8 cellular contexts compared by ENCODE assay signal in genomic region chr5:74934949-74935751, GRCh38.
DNase-seq lines count a peak whose midpoint lies in the region; ATAC-seq and TF ChIP-seq lines count a peak whose summit lies in the region.

No MANE protein-coding gene starts in this region.

- H3F3A ChIP-seq in neural progenitor cell (ENCODE audit: low read depth) = peaks cover 27% of the 10 kb centered on the region

- H3K27me3 Mint-ChIP-seq in MCF 10A (ENCODE audit: insufficient read depth, unreplicated experiment) (no peaks in the 10 kb centered on the region), neural progenitor cell (ENCODE audit: insufficient read depth, low read depth) (peaks cover 5% of the 10 kb centered on the region)
- no peaks in the 10 kb centered on the region for H3K27me3 Mint-ChIP-seq in T-helper 1 cell treated with Interleukin-12 subunit alpha and Interleukin-12 subunit beta and Interleukin-4 antibody, amounts not matched to agents 30 μg/mL and 1 μg/mL, for 36 hours (ENCODE audit: low read depth)

- H3K9ac ChIP-seq in neural progenitor cell = no peak overlapping the region

- H3K4me3 ChIP-seq in breast epithelium = no peak overlapping the region
- H3K4me3 ChIP-seq in dorsolateral prefrontal cortex = peak overlapping the region in 2 of 59 donors; percentile 9 to 26
- H3K4me3 ChIP-seq in neural progenitor cell = no peak overlapping the region

- H3K4me1 ChIP-seq in breast epithelium (no peaks in the 10 kb centered on the region), neural progenitor cell (peaks cover 23% of the 10 kb centered on the region)

- H4K20me1 ChIP-seq in neural progenitor cell (ENCODE audit: low read depth) = no peaks in the 10 kb centered on the region

- CTCF ChIA-PET in MCF 10A (lab: Yijun Ruan, JAX) = interaction anchor here (0.5 to 2.1 kb wide), 7 partner anchors 10 to 1398 kb away, joined by 3 to 9 read pairs (median 3); no protein-coding TSS in a partner anchor

- H3K4me3 Mint-ChIP-seq in MCF 10A (ENCODE audit: unreplicated experiment) (no peak overlapping the region), neural progenitor cell (no peak overlapping the region)
- peak overlapping the region; percentile 64 for H3K4me3 Mint-ChIP-seq in T-helper 1 cell treated with Interleukin-12 subunit alpha and Interleukin-12 subunit beta and Interleukin-4 antibody, amounts not matched to agents 30 μg/mL and 1 μg/mL, for 36 hours

- peak overlapping the region; percentile 21 for H3K4me2 ChIP-seq in neural progenitor cell

- no peak overlapping the region for H2AFZ ChIP-seq in neural progenitor cell (replicated peaks)

- intact Hi-C loops in MCF 10A (cut with micrococcal nuclease) = no loop called here
- intact Hi-C loops in breast epithelium (cut with DNase I; ENCODE audit: low total_unique reads) = no loop called here
- intact Hi-C loops in dorsolateral prefrontal cortex (cut with DNase I) = loop anchor here in 1 of 2 donors (10.0 kb wide), 1 partner anchor 300 kb away; the partner anchor contains the start of gene ANKRD31

- POLR2A ChIA-PET in MCF 10A (lab: Yijun Ruan, JAX) = no interaction called here

- BruUV-seq in MCF 10A (replicated peaks; lab: Mats Ljungman, UMichigan) = no TSS peak

- no peaks in the 10 kb centered on the region for H3K9me3 Mint-ChIP-seq in MCF 10A (ENCODE audit: unreplicated experiment)
- H3K9me3 Mint-ChIP-seq in T-helper 1 cell treated with Interleukin-12 subunit alpha and Interleukin-12 subunit beta and Interleukin-4 antibody, amounts not matched to agents 30 μg/mL and 1 μg/mL, for 36 hours = no peaks in the 10 kb centered on the region
- H3K9me3 Mint-ChIP-seq in neural progenitor cell = peaks cover 27% of the 10 kb centered on the region

- H3K9me3 ChIP-seq in breast epithelium = no peaks in the 10 kb centered on the region
- no peaks in the 10 kb centered on the region for H3K9me3 ChIP-seq in neural progenitor cell (ENCODE audit: low read depth)

- H3K27ac Mint-ChIP-seq in MCF 10A (ENCODE audit: low read depth, unreplicated experiment) (no peak overlapping the region), neural progenitor cell (peak overlapping the region; percentile 9)
- H3K27ac Mint-ChIP-seq in T-helper 1 cell treated with Interleukin-12 subunit alpha and Interleukin-12 subunit beta and Interleukin-4 antibody, amounts not matched to agents 30 μg/mL and 1 μg/mL, for 36 hours = peak overlapping the region; percentile 82

- TF ChIP-seq POLR2A in breast epithelium (IDR thresholded peaks at IDR 0.05) = no peak

- H3K36me3 Mint-ChIP-seq in MCF 10A (ENCODE audit: insufficient read depth, unreplicated experiment) (no peaks in the 10 kb centered on the region), neural progenitor cell (peaks cover 1% of the 10 kb centered on the region)
- no peaks in the 10 kb centered on the region for H3K36me3 Mint-ChIP-seq in T-helper 1 cell treated with Interleukin-12 subunit alpha and Interleukin-12 subunit beta and Interleukin-4 antibody, amounts not matched to agents 30 μg/mL and 1 μg/mL, for 36 hours (ENCODE audit: low read depth)

- H3K27me3 ChIP-seq in breast epithelium (no peaks in the 10 kb centered on the region), dorsolateral prefrontal cortex (peaks cover 0 to 19% (median 0%) of the 10 kb centered on the region in 45 donors), neural progenitor cell (no peaks in the 10 kb centered on the region)

- H3K79me2 ChIP-seq in neural progenitor cell (ENCODE audit: low read depth) = no peaks in the 10 kb centered on the region

- H3K27ac ChIP-seq in breast epithelium (peak overlapping the region in 1 of 2 donors; percentile 20), dorsolateral prefrontal cortex (no peak overlapping the region), neural progenitor cell (no peak overlapping the region)

- H3K4me1 Mint-ChIP-seq in MCF 10A (ENCODE audit: insufficient read depth, unreplicated experiment) (no peaks in the 10 kb centered on the region), neural progenitor cell (peaks cover 27% of the 10 kb centered on the region)
- H3K4me1 Mint-ChIP-seq in T-helper 1 cell treated with Interleukin-12 subunit alpha and Interleukin-12 subunit beta and Interleukin-4 antibody, amounts not matched to agents 30 μg/mL and 1 μg/mL, for 36 hours (ENCODE audit: low read depth) = peaks cover 34% of the 10 kb centered on the region

- peak; percentile 25 for DNase-seq in MCF 10A (ENCODE audit: unreplicated experiment)
- DNase-seq in breast epithelium (ENCODE audit: low spot score in 2 of 2) = no peak
- peak in 1 of 10 donors; percentile 18 for DNase-seq in dorsolateral prefrontal cortex
- DNase-seq in neural progenitor cell (ENCODE audit: low spot score) = peak; percentile 64
- DNase-seq in NCI-H2081 treated with DMSO at 0.1 percent for 48 hours (lab: John Stamatoyannopoulos, UW) = no peak

- H3K36me3 ChIP-seq in breast epithelium (no peaks in the 10 kb centered on the region), neural progenitor cell (no peaks in the 10 kb centered on the region)

- no peak for ATAC-seq in HG03139 (IDR thresholded peaks at IDR 0.05; ENCODE audit: unreplicated experiment)
- ATAC-seq in GM18907 (IDR thresholded peaks at IDR 0.05; ENCODE audit: unreplicated experiment) = no peak

- TF ChIP-seq CTCF in MCF 10A (IDR thresholded peaks at IDR 0.05; ENCODE audit: unreplicated experiment) (peak; percentile 12), breast epithelium (IDR thresholded peaks at IDR 0.05) (no peak), dorsolateral prefrontal cortex (IDR thresholded peaks at IDR 0.05 in 54 of 56, conservative IDR thresholded peaks at IDR 0.05 in 2 of 56; ENCODE audit: low read depth in 1 of 56, partially characterized antibody in 56 of 56) (peak in 48 of 56 donors; percentile 19 to 56 (median 36)), neural progenitor cell (IDR thresholded peaks at IDR 0.05) (peak; percentile 46)

Comparison
In these comparisons a context has a peak if more than half of its experiments do, and no peak if none do; other contexts are left out.
1. DNase-seq: peak in MCF 10A (single experiment) and neural progenitor cell (single experiment); none in breast epithelium (0 of 2) and NCI-H2081 treated with DMSO at 0.1 percent for 48 hours (single experiment).
2. CTCF ChIP-seq: peak in MCF 10A (single experiment), dorsolateral prefrontal cortex (48 of 56) and neural progenitor cell (single experiment); none in breast epithelium (0 of 3).